8 cellular contexts compared by ENCODE assay signal in the genomic region with DNA sequence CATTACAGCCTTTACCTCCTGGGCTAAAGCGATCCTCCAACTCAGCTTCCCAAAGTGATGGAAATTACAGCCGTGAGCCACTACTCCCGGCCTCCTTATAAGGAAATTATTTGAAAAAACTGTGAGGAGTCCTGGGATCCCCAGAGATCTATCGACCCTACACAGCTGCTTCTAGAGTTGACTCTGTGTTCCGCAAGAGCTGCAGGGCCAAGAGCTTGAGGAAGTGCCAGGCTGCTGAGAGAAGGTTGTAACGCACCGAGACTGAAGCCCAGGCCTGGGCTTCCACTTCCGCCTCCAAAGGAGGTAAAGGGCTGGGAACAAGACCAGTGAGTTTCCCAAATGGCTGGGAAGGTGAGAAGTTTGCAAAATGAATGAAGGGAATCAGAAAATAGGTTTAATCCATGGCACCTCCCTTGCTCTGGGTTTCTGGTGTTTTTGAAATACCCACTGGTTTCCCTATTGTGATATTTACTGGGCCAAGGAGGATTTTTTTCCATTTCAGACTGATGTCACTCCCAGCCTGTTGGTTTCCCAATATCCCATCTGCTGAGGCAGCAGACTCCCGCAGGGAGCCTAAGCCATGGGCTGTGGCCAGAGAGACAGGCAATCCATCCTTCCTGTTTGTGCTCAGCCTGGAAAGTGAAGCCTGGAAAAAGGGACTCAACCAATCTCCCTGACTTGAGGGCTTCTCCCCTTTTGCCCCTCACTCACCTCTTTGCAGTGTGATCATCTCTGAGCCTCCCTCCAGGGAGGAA. TPM values are rescaled to one million over a fixed set of nuclear protein-coding genes. Genes with fewer than 3 reads are reported as not detected.
DNase-seq lines count a peak whose midpoint lies in the region; ATAC-seq lines count a peak whose summit lies in the region.

No MANE protein-coding gene starts in this region.

- peak; percentile 58 for DNase-seq in AG08395 (ENCODE audit: low spot score)
- DNase-seq in cerebellum (ENCODE audit: low spot score), result peak; percentile 90
- DNase-seq in midbrain (lab: John Stamatoyannopoulos, UW), result peak; percentile 31
- no peak for DNase-seq in T-helper 2 cell
- DNase-seq in NCI-H2081 treated with DMSO at 0.1 percent for 48 hours (lab: John Stamatoyannopoulos, UW), result no peak

- ATAC-seq in HG03108 (IDR thresholded peaks at IDR 0.05; ENCODE audit: unreplicated experiment) (peak; percentile 53), HG02623 (IDR thresholded peaks at IDR 0.05; ENCODE audit: unreplicated experiment) (no peak), GM18873 (IDR thresholded peaks at IDR 0.05; ENCODE audit: low FRiP score, unreplicated experiment) (no peak)

RNA-seq across cellular contexts. Expression of a gene that starts 22.9 kb away (rescaled TPM):
- 49.0 TPM for total RNA-seq in cerebellum

Comparison
In these comparisons a context has a peak if more than half of its experiments do, and no peak if none do; other contexts are left out.
1. DNase-seq: peak in AG08395 (single experiment), cerebellum (single experiment) and midbrain (single experiment); none in T-helper 2 cell (0 of 5) and NCI-H2081 treated with DMSO at 0.1 percent for 48 hours (single experiment).